ENCODE assay signal across 8 cellular contexts in genomic region chr3:43893721-43894120, GRCh38.
DNase-seq lines count a peak whose midpoint lies in the region; ATAC-seq, FAIRE-seq and TF ChIP-seq lines count a peak whose summit lies in the region.

No MANE protein-coding gene starts in this region.

- POLR2A ChIA-PET in naive thymus-derived CD4-positive, alpha-beta T cell (lab: Charles Lee), result no interaction called here

- H3K27ac ChIP-seq in HL-60 (replicated peaks), result no peak overlapping the region
- H3K27ac ChIP-seq in naive thymus-derived CD4-positive, alpha-beta T cell (ENCODE audit: low read depth, low read length), result no peak overlapping the region

- CTCF ChIA-PET in naive thymus-derived CD4-positive, alpha-beta T cell (lab: Charles Lee), result no interaction called here

- H3K9me3 Mint-ChIP-seq in naive thymus-derived CD4-positive, alpha-beta T cell, result peaks cover 0 to 4% (median 0%) of the 10 kb centered on the region in 11 donors

- H3K27me3 ChIP-seq in HL-60 (ENCODE audit: insufficient read depth, poor library complexity, severe bottlenecking) (peaks cover 8% of the 10 kb centered on the region), bronchial epithelial cell (ENCODE audit: control insufficient read depth, insufficient read depth, low read length) (no peaks in the 10 kb centered on the region)
- H3K27me3 ChIP-seq in naive thymus-derived CD4-positive, alpha-beta T cell (ENCODE audit: control insufficient read depth in 2 of 2, insufficient read depth in 2 of 2, low read length in 2 of 2), result no peaks in the 10 kb centered on the region

- H3K9me3 ChIP-seq in naive thymus-derived CD4-positive, alpha-beta T cell (ENCODE audit: control insufficient read depth in 2 of 3, low read length in 3 of 3), result no peaks in the 10 kb centered on the region

- intact Hi-C loops in naive thymus-derived CD4-positive, alpha-beta T cell (cut with micrococcal nuclease), result loop anchor here in 1 of 2 donors (5.0 kb wide), 1 partner anchor 104 kb away; no protein-coding TSS in a partner anchor

- H3K4me3 Mint-ChIP-seq in naive thymus-derived CD4-positive, alpha-beta T cell, result peak overlapping the region in 9 of 10 donors; percentile 34 to 76 (median 66)

- FAIRE-seq in bronchial epithelial cell (lab: Jason Lieb, UNC) (no peak), frontal cortex (lab: Jason Lieb, UNC) (no peak)

- peaks cover 54 to 77% (median 64%) of the 10 kb centered on the region in 5 donors for H3K27me3 Mint-ChIP-seq in naive thymus-derived CD4-positive, alpha-beta T cell

- H3K36me3 Mint-ChIP-seq in naive thymus-derived CD4-positive, alpha-beta T cell, result no peaks in the 10 kb centered on the region

- DNase-seq in AG09309 (ENCODE audit: low read depth) (no peak), HL-60 (ENCODE audit: low read depth in 1 of 2, low spot score in 1 of 2) (no peak), bronchial epithelial cell (ENCODE audit: low read depth) (peak; percentile 52), frontal cortex (ENCODE audit: low spot score in 2 of 2) (no peak), foreskin melanocyte (no peak), Ammon's horn (ENCODE audit: low spot score) (no peak)
- DNase-seq in naive thymus-derived CD4-positive, alpha-beta T cell, result no peak

- no peak for ATAC-seq in naive thymus-derived CD4-positive, alpha-beta T cell
- no peak for ATAC-seq in HG02852 (IDR thresholded peaks at IDR 0.05; ENCODE audit: unreplicated experiment)

- peaks cover 0 to 3% of the 10 kb centered on the region in 2 donors for H3K4me1 ChIP-seq in naive thymus-derived CD4-positive, alpha-beta T cell (ENCODE audit: control insufficient read depth in 2 of 2, insufficient read depth in 2 of 2, low read length in 2 of 2)

- no peak for TF ChIP-seq CTCF in AG09309 (IDR thresholded peaks at IDR 0.05; ENCODE audit: control insufficient read depth, insufficient read depth, low read depth, low read length, missing control alignments)
- no peak for TF ChIP-seq CTCF in HL-60 (IDR thresholded peaks at IDR 0.05; ENCODE audit: insufficient read depth, low read length)
- no peak for TF ChIP-seq CTCF in bronchial epithelial cell (IDR thresholded peaks at IDR 0.05; ENCODE audit: insufficient read depth, low read length, severe bottlenecking)

- H3K27ac Mint-ChIP-seq in naive thymus-derived CD4-positive, alpha-beta T cell, result no peak overlapping the region

- H3K36me3 ChIP-seq in bronchial epithelial cell (ENCODE audit: control insufficient read depth, insufficient read depth, low read length), result no peaks in the 10 kb centered on the region
- no peaks in the 10 kb centered on the region for H3K36me3 ChIP-seq in naive thymus-derived CD4-positive, alpha-beta T cell (ENCODE audit: control insufficient read depth in 2 of 3, insufficient read depth in 3 of 3, low read length in 3 of 3)

- H3K4me1 Mint-ChIP-seq in naive thymus-derived CD4-positive, alpha-beta T cell, result peaks cover 0 to 20% (median 13%) of the 10 kb centered on the region in 7 donors

- H3K4me3 ChIP-seq in AG09309 (ENCODE audit: control insufficient read depth, low read depth, low read length) (peak overlapping the region; percentile 50), HL-60 (replicated peaks; ENCODE audit: insufficient read depth, low read length) (peak overlapping the region; percentile 40), bronchial epithelial cell (ENCODE audit: low read depth, low read length) (peak overlapping the region; percentile 47)
- H3K4me3 ChIP-seq in naive thymus-derived CD4-positive, alpha-beta T cell (ENCODE audit: low read length), result no peak overlapping the region
